Comparison of ENCODE assay signal across 17 cellular contexts in the genomic region with DNA sequence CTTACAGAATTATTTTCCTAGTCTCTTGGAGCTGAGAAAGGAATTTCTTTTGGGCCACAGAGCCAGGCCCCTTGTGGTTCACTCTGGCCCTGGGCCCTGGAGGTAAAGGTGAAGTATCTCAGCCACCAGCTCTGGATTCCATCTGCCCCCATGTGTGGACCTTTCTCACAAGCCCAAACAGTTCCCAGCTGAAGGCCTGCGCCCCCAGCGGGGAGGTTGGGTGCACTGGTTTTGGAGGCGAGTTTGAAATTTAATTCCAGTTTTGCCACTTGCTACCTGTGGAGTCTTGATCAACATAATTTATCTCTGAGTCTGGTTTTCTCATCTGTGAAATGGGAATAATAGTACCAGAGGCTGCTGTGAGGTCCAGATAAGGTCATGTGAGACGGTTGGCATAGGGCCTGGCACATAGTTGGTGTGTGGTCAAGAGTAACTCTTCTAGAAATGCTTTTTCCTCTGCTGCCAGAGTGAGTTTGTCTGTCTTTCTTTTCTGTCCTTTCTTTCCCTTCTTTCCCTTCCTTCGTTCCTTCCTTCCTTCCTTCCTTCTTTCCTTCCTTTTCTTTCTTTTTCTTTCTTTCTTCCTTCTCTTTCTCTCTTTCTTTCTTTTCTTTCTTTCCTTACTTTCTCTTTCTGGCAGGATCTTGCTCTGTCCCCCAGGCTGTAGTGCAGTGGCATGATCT. TPM values are rescaled to one million over a fixed set of nuclear protein-coding genes. Genes with fewer than 3 reads are reported as not detected.
DNase-seq lines count a peak whose midpoint lies in the region; ATAC-seq and TF ChIP-seq lines count a peak whose summit lies in the region.
"Had no signal": no experiment of that assay in that cellular context is flagged by ENCODE, and none has a peak within 500 bp of the region (broad histone marks: within the 10 kb centered on the region; RNA-seq: fewer than 3 reads in every experiment).

No MANE protein-coding gene starts in this region.

- H3K9me3 ChIP-seq in CD4-positive, CD25-positive, alpha-beta regulatory T cell (ENCODE audit: control insufficient read depth in 2 of 2, low read length in 2 of 2) = no peaks in the 10 kb centered on the region
- H3K9me3 ChIP-seq in H9 (ENCODE audit: control insufficient read depth, low read depth, low read length) (no peaks in the 10 kb centered on the region), right lobe of liver (no peaks in the 10 kb centered on the region)

- H3K9me3 Mint-ChIP-seq in CD4-positive, CD25-positive, alpha-beta regulatory T cell = no peaks in the 10 kb centered on the region
- H3K9me3 Mint-ChIP-seq in H9 (no peaks in the 10 kb centered on the region; a peak in 1 of 5 replicates), memory B cell (no peaks in the 10 kb centered on the region)
- no peaks in the 10 kb centered on the region for H3K9me3 Mint-ChIP-seq in activated T-helper 17 cell treated with anti-CD3 and anti-CD28 coated beads, Interleukin-2, amount 50 U/mL, for 72 hours
- H3K9me3 Mint-ChIP-seq: stimulated activated naive CD8-positive, alpha-beta T cell treated with anti-CD3 and anti-CD28 coated beads, Interleukin-15, Interleukin-2, amounts not matched to agents 100 ng/mL and 50 ng/mL, for 24 hours had no signal

- H3K4me1 Mint-ChIP-seq in CD4-positive, CD25-positive, alpha-beta regulatory T cell = peaks cover 16 to 67% (median 49%) of the 10 kb centered on the region in 4 donors
- H3K4me1 Mint-ChIP-seq in H9 = peaks cover 23 to 36% of the 10 kb centered on the region in 2 experiments
- peaks cover 26% of the 10 kb centered on the region for H3K4me1 Mint-ChIP-seq in activated T-helper 17 cell treated with anti-CD3 and anti-CD28 coated beads, Interleukin-2, amount 50 U/mL, for 72 hours
- peaks cover 18% of the 10 kb centered on the region for H3K4me1 Mint-ChIP-seq in memory B cell

- no peak for TF ChIP-seq POLR2A in right lobe of liver (IDR thresholded peaks at IDR 0.05)

- no peaks in the 10 kb centered on the region for H3K79me2 ChIP-seq in H9 (ENCODE audit: insufficient read depth, low read length)

- H3K18ac ChIP-seq in H9 (ENCODE audit: insufficient read length, low read depth, low read length) = no peak overlapping the region

- intact Hi-C loops in right lobe of liver (cut with DNase I) = no loop called here

- H2BK12ac ChIP-seq in H9 (ENCODE audit: insufficient read length, low read depth, low read length) = no peak overlapping the region

- no peak overlapping the region for H4K91ac ChIP-seq in H9 (ENCODE audit: insufficient read length, low read depth, low read length)

- H2AK5ac ChIP-seq in H9 (ENCODE audit: insufficient read length, low read length) = no peak overlapping the region

- peak overlapping the region; percentile 29 to 88 (median 78) for H3K4me3 Mint-ChIP-seq in CD4-positive, CD25-positive, alpha-beta regulatory T cell
- no peak overlapping the region for H3K4me3 Mint-ChIP-seq in H9
- no peak overlapping the region for H3K4me3 Mint-ChIP-seq in activated T-helper 17 cell treated with anti-CD3 and anti-CD28 coated beads, Interleukin-2, amount 50 U/mL, for 72 hours
- H3K4me3 Mint-ChIP-seq in memory B cell = no peak overlapping the region
- H3K4me3 Mint-ChIP-seq: stimulated activated naive CD8-positive, alpha-beta T cell treated with anti-CD3 and anti-CD28 coated beads, Interleukin-15, Interleukin-2, amounts not matched to agents 100 ng/mL and 50 ng/mL, for 24 hours had no signal

- no peak for DNase-seq in CD4-positive, CD25-positive, alpha-beta regulatory T cell
- DNase-seq in H9 = no peak
- no peak for DNase-seq in memory B cell (ENCODE audit: low spot score in 2 of 2)
- DNase-seq in right lobe of liver = no peak
- no peak for DNase-seq in HuH-7.5 (ENCODE audit: low spot score)
- DNase-seq: activated CD4-positive, alpha-beta T cell treated with anti-CD3 and anti-CD28 coated beads, Interleukin-2, amount 50 U/mL, for 1 hour; anterior cingulate cortex; NCI-H1694; SHP77 treated with DMSO at 0.1 percent for 48 hours; T-helper 9 cell had no signal

- H3K36me3 Mint-ChIP-seq in CD4-positive, CD25-positive, alpha-beta regulatory T cell = peaks cover 14% of the 10 kb centered on the region
- H3K36me3 Mint-ChIP-seq in H9 (ENCODE audit: insufficient read depth in 1 of 3, low read depth in 3 of 3) (peaks cover 5 to 28% (median 16%) of the 10 kb centered on the region in 3 experiments; a peak in 6 of 7 replicates), memory B cell (peaks cover 2% of the 10 kb centered on the region)
- H3K36me3 Mint-ChIP-seq in activated T-helper 17 cell treated with anti-CD3 and anti-CD28 coated beads, Interleukin-2, amount 50 U/mL, for 72 hours (ENCODE audit: low read depth) = no peaks in the 10 kb centered on the region

- H3K79me1 ChIP-seq in H9 (ENCODE audit: insufficient read depth, low read depth, low read length, poor library complexity, severe bottlenecking) = no peaks in the 10 kb centered on the region

- no peak overlapping the region for H2BK20ac ChIP-seq in H9 (ENCODE audit: low read depth, low read length, poor library complexity, severe bottlenecking)

- no CpG with 5 or more reads among the region's 5 CpGs for WGBS in H9 (ENCODE audit: extremely low coverage, insufficient read length, low lambda C conversion rate)
- 83% methylated on average over 4 of the region's 5 CpGs for WGBS in right lobe of liver (ENCODE audit: insufficient coverage, low coverage, low lambda C conversion rate, missing lambda C conversion rate)

- no peak overlapping the region for H4K5ac ChIP-seq in H9 (ENCODE audit: insufficient read length, low read depth, low read length)

- H2BK15ac ChIP-seq in H9 (ENCODE audit: low read depth, low read length) = no peak overlapping the region

- no peak overlapping the region for H2AFZ ChIP-seq in H9 (ENCODE audit: low read length)

- H3K36me3 ChIP-seq in CD4-positive, CD25-positive, alpha-beta regulatory T cell (ENCODE audit: control insufficient read depth, insufficient read depth, low read length) = peaks cover 6% of the 10 kb centered on the region
- no peaks in the 10 kb centered on the region for H3K36me3 ChIP-seq in right lobe of liver

- H3K4me2 ChIP-seq in H9 (ENCODE audit: insufficient read depth, insufficient read length, low read length) = no peak overlapping the region

- H3K27me3 ChIP-seq in CD4-positive, CD25-positive, alpha-beta regulatory T cell (ENCODE audit: control insufficient read depth, insufficient read depth, low read length) = no peaks in the 10 kb centered on the region
- H3K27me3 ChIP-seq in H9 (ENCODE audit: insufficient read depth, low read length) (no peaks in the 10 kb centered on the region), right lobe of liver (no peaks in the 10 kb centered on the region)

- peak overlapping the region; percentile 35 to 43 (median 42) for H3K27ac Mint-ChIP-seq in CD4-positive, CD25-positive, alpha-beta regulatory T cell
- peak overlapping the region in 1 of 3 experiments; percentile 38; a peak in 1 of 7 replicates for H3K27ac Mint-ChIP-seq in H9
- H3K27ac Mint-ChIP-seq in activated T-helper 17 cell treated with anti-CD3 and anti-CD28 coated beads, Interleukin-2, amount 50 U/mL, for 72 hours = peak overlapping the region; percentile 6
- peak overlapping the region; percentile 15 for H3K27ac Mint-ChIP-seq in memory B cell
- H3K27ac Mint-ChIP-seq: stimulated activated naive CD8-positive, alpha-beta T cell treated with anti-CD3 and anti-CD28 coated beads, Interleukin-15, Interleukin-2, amounts not matched to agents 100 ng/mL and 50 ng/mL, for 24 hours had no signal

- peaks cover 46% of the 10 kb centered on the region for H3K4me1 ChIP-seq in CD4-positive, CD25-positive, alpha-beta regulatory T cell (ENCODE audit: control insufficient read depth, insufficient read depth, low read length, poor library complexity, severe bottlenecking)
- H3K4me1 ChIP-seq in H9 (ENCODE audit: insufficient read depth, low read length) = peaks cover 2% of the 10 kb centered on the region; the same call in 1 of the 2 replicates
- no peaks in the 10 kb centered on the region for H3K4me1 ChIP-seq in right lobe of liver

- no peak overlapping the region for H3K14ac ChIP-seq in H9 (ENCODE audit: insufficient read depth, low read length)

- H3K4me3 ChIP-seq in CD4-positive, CD25-positive, alpha-beta regulatory T cell (ENCODE audit: low read depth, low read length) = no peak overlapping the region
- no peak overlapping the region for H3K4me3 ChIP-seq in right lobe of liver

- no peak overlapping the region for H3K27ac ChIP-seq in CD4-positive, CD25-positive, alpha-beta regulatory T cell (ENCODE audit: insufficient read depth, low read length, poor library complexity, severe bottlenecking)
- H3K27ac ChIP-seq in H9 (ENCODE audit: insufficient read length, low read depth, low read length) (no peak overlapping the region), right lobe of liver (no peak overlapping the region)
- H3K27ac ChIP-seq: C4-2B had no signal

- H3K9ac ChIP-seq in H9 (ENCODE audit: extremely low read depth, insufficient read length, low read length) = no peak overlapping the region

- no peak overlapping the region for H2BK120ac ChIP-seq in H9 (ENCODE audit: low read depth, low read length, poor library complexity, severe bottlenecking)

- no peak overlapping the region for H3K4ac ChIP-seq in H9 (ENCODE audit: low read depth, low read length)

- no peaks in the 10 kb centered on the region for H4K20me1 ChIP-seq in H9 (ENCODE audit: control insufficient read depth, insufficient read depth, insufficient read length)

- H3K23ac ChIP-seq in H9 (ENCODE audit: insufficient read length, low read depth, low read length) = no peak overlapping the region

- no peaks in the 10 kb centered on the region for H3K27me3 Mint-ChIP-seq in CD4-positive, CD25-positive, alpha-beta regulatory T cell
- H3K27me3 Mint-ChIP-seq in H9 (ENCODE audit: low read depth) (no peaks in the 10 kb centered on the region), memory B cell (no peaks in the 10 kb centered on the region)
- H3K27me3 Mint-ChIP-seq in activated T-helper 17 cell treated with anti-CD3 and anti-CD28 coated beads, Interleukin-2, amount 50 U/mL, for 72 hours = no peaks in the 10 kb centered on the region
- H3K27me3 Mint-ChIP-seq: stimulated activated naive CD8-positive, alpha-beta T cell treated with anti-CD3 and anti-CD28 coated beads, Interleukin-15, Interleukin-2, amounts not matched to agents 100 ng/mL and 50 ng/mL, for 24 hours had no signal

- TF ChIP-seq CTCF in H9 (conservative IDR thresholded peaks at IDR 0.05) = peak; percentile 43; the same call in 2 of the 3 replicates
- no peak for TF ChIP-seq CTCF in right lobe of liver (IDR thresholded peaks at IDR 0.05)

- no peak overlapping the region for H4K8ac ChIP-seq in H9 (replicated peaks; ENCODE audit: insufficient read length, low read depth, low read length)

- no peak overlapping the region for H2BK5ac ChIP-seq in H9 (ENCODE audit: insufficient read length, low read length)

- H3K23me2 ChIP-seq in H9 (ENCODE audit: insufficient read length, low read depth, low read length, poor library complexity, severe bottlenecking) = peaks cover under 1% of the 10 kb centered on the region

- no peak overlapping the region for H3K56ac ChIP-seq in H9 (ENCODE audit: insufficient read length, low read depth, low read length)

- no peak overlapping the region for H3T11ph ChIP-seq in H9 (ENCODE audit: low read length)

- ATAC-seq in CD4-positive, CD25-positive, alpha-beta regulatory T cell (ENCODE audit: low read depth in 2 of 2) = no peak
- no peak for ATAC-seq in activated T-helper 17 cell treated with anti-CD3 and anti-CD28 coated beads, Interleukin-2, amount 50 U/mL, for 72 hours (replicated peaks)
- ATAC-seq in memory B cell (ENCODE audit: low read depth) = no peak
- no peak for ATAC-seq in right lobe of liver
- ATAC-seq in HG02938 (IDR thresholded peaks at IDR 0.05; ENCODE audit: unreplicated experiment) = no peak
- no peak for ATAC-seq in HG02884 (IDR thresholded peaks at IDR 0.05; ENCODE audit: unreplicated experiment)

RNA-seq across cellular contexts. Expression of gene AGTRAP, which starts 6.1 kb away (rescaled TPM):
- total RNA-seq in CD4-positive, CD25-positive, alpha-beta regulatory T cell = 25.2 TPM
- 100 to 1,000 TPM in 1 of 4 donors, 10 to 100 TPM in 3; 65.1 to 113 (median 78.0) TPM for polyA plus RNA-seq in CD4-positive, CD25-positive, alpha-beta regulatory T cell
- 58.8 and 60.9 TPM in 2 replicates for total RNA-seq in H9 (2021)
- total RNA-seq in activated T-helper 17 cell treated with anti-CD3 and anti-CD28 coated beads, Interleukin-2, amount 50 U/mL, for 72 hours = 10 to 100 TPM in 1 of 2 donors, 1 to 10 TPM in 1; 7.5 to 14.3 TPM
- total RNA-seq in right lobe of liver = 10 to 100 TPM in 3 of 6 experiments, 1 to 10 TPM in 3; 6.4 to 20.5 (median 11.4) TPM

RNA-seq across cellular contexts. Expression of gene C1orf167, which starts 19.9 kb away (rescaled TPM):
- total RNA-seq in CD4-positive, CD25-positive, alpha-beta regulatory T cell = not detected
- polyA plus RNA-seq in CD4-positive, CD25-positive, alpha-beta regulatory T cell = 1 to 10 TPM in 2 of 4 donors, under 1 TPM in 1, not detected in 1; 0.61 to 1.3 (median 1.0) TPM
- total RNA-seq in H9 (2021) (0.39 TPM in 1 of 2 replicates, not detected in the other), right lobe of liver (not detected)
- total RNA-seq in activated T-helper 17 cell treated with anti-CD3 and anti-CD28 coated beads, Interleukin-2, amount 50 U/mL, for 72 hours = not detected
- total RNA-seq: chondrocyte, glomerular endothelial cell had no signal

RNA-seq across cellular contexts. Expression of gene DRAXIN, which starts 50.5 kb away (rescaled TPM):
- not detected for total RNA-seq in CD4-positive, CD25-positive, alpha-beta regulatory T cell
- under 1 TPM in 2 of 4 donors, not detected in 2; 0.06 to 0.11 TPM for polyA plus RNA-seq in CD4-positive, CD25-positive, alpha-beta regulatory T cell
- total RNA-seq in H9 (2021) (20.1 and 20.5 TPM in 2 replicates), right lobe of liver (not detected)
- total RNA-seq in activated T-helper 17 cell treated with anti-CD3 and anti-CD28 coated beads, Interleukin-2, amount 50 U/mL, for 72 hours = under 1 TPM; 0.04 to 0.13 TPM

Comparison
In these comparisons a context has a peak if more than half of its experiments do, and no peak if none do; other contexts are left out.
1. H3K4me3 Mint-ChIP-seq: peak in CD4-positive, CD25-positive, alpha-beta regulatory T cell (4 of 4); none in H9 (0 of 2), activated T-helper 17 cell treated with anti-CD3 and anti-CD28 coated beads, Interleukin-2, amount 50 U/mL, for 72 hours (single experiment) and memory B cell (single experiment).
2. RNA of gene DRAXIN, which starts 50.5 kb away (total RNA-seq): 20.1 to 20.5 TPM in H9; 0.04 to 0.13 TPM in activated T-helper 17 cell treated with anti-CD3 and anti-CD28 coated beads, Interleukin-2, amount 50 U/mL, for 72 hours, not detected in CD4-positive, CD25-positive, alpha-beta regulatory T cell (single experiment) and not detected in right lobe of liver; every median in the first group is over 10 times any median in the second.